In genomic region chr3:194090178-194090555, GRCh38 we compare ENCODE assay signal across 8 cellular contexts. TPM values are rescaled to one million over a fixed set of nuclear protein-coding genes. Genes with fewer than 3 reads are reported as not detected.
DNase-seq lines count a peak whose midpoint lies in the region; ATAC-seq and TF ChIP-seq lines count a peak whose summit lies in the region.
"Not testable (repeated sequence)": the region's sequence is repeated elsewhere in the genome, so short reads cannot be mapped to it uniquely, and the experiment has no call there.

No MANE protein-coding gene starts in this region.

- H3F3A ChIP-seq in GM23338 (replicated peaks; ENCODE audit: low read depth): not testable (repeated sequence)

- not testable (repeated sequence) for H3K79me2 ChIP-seq in ACC112 (ENCODE audit: control insufficient read depth, insufficient read depth, low read length, unreplicated experiment); GM23338 (replicated peaks; ENCODE audit: insufficient read depth); OCI-LY3 (ENCODE audit: low read length); mammary epithelial cell (ENCODE audit: insufficient read depth, low read length)

- peaks cover 27% of the 10 kb centered on the region for H3K4me1 ChIP-seq in ACC112 (ENCODE audit: control insufficient read depth, insufficient read depth, low read length, unreplicated experiment)
- H3K4me1 ChIP-seq in GM23338 (ENCODE audit: insufficient read depth): peaks cover 18% of the 10 kb centered on the region
- H3K4me1 ChIP-seq in OCI-LY3 (ENCODE audit: low read length): peaks cover 59% of the 10 kb centered on the region
- H3K4me1 ChIP-seq in mammary epithelial cell (ENCODE audit: insufficient read depth, low read length): peaks cover 36% of the 10 kb centered on the region
- peaks cover 23% of the 10 kb centered on the region for H3K4me1 ChIP-seq in foreskin keratinocyte
- not testable (repeated sequence) for H3K4me1 ChIP-seq in muscle layer of duodenum (ENCODE audit: control insufficient read depth in 1 of 2, insufficient read depth in 2 of 2, low read length in 2 of 2)

- not testable (repeated sequence) for H3K4me3 ChIP-seq in ACC112 (ENCODE audit: low read depth, low read length); GM23338; OCI-LY3 (ENCODE audit: low read length); mammary epithelial cell (replicated peaks in 1 of 3; ENCODE audit: insufficient read depth in 1 of 3, low read depth in 2 of 3, low read length in 3 of 3); muscle layer of duodenum (ENCODE audit: low read depth in 1 of 2, low read length in 2 of 2)

- H3K27me3 Mint-ChIP-seq in GM23338 (ENCODE audit: insufficient read depth, low read depth, poor library complexity): not testable (repeated sequence)
- H3K27me3 Mint-ChIP-seq in T-helper 17 cell: peaks cover 16% of the 10 kb centered on the region
- peaks cover 0 to 12% of the 10 kb centered on the region in 2 donors for H3K27me3 Mint-ChIP-seq in stimulated activated naive B cell treated with anti-CD40 and anti-IgM and Interleukin-4, amounts not matched to agents 10 μg/mL and 1 μg/mL and 100 μg/mL, for 72 hours

- H3K9me2 ChIP-seq in GM23338 (ENCODE audit: insufficient read depth): not testable (repeated sequence)

- not testable (repeated sequence) for H2AFZ ChIP-seq in ACC112 (ENCODE audit: low read length, unreplicated experiment); OCI-LY3 (ENCODE audit: low read depth, low read length); mammary epithelial cell (ENCODE audit: low read depth, low read length)
- H2AFZ ChIP-seq in GM23338: peak overlapping the region; percentile 15; the same call in 1 of the 2 replicates

- in situ Hi-C loops in mammary epithelial cell (cut with MboI; ENCODE audit: low sequenced_read_pairs in 2 of 2): not testable (repeated sequence)

- 95% methylated on average over 10 of the region's 10 CpGs for WGBS in mammary epithelial cell (ENCODE audit: low coverage, missing lambda C conversion rate)

- H3K9me3 Mint-ChIP-seq in GM23338; stimulated activated naive B cell treated with anti-CD40 and anti-IgM and Interleukin-4, amounts not matched to agents 10 μg/mL and 1 μg/mL and 100 μg/mL, for 72 hours: not testable (repeated sequence)

- dilution Hi-C loops in mammary epithelial cell (cut with HindIII; ENCODE audit: low sequenced_read_pairs): not testable (repeated sequence)

- not testable (repeated sequence) for DNase-seq in GM23338 (ENCODE audit: low spot score); T-helper 17 cell; mammary epithelial cell; foreskin keratinocyte; stimulated activated naive B cell treated with anti-CD40 and anti-IgM and Interleukin-4, amounts not matched to agents 10 μg/mL and 1 μg/mL and 100 μg/mL, for 72 hours

- peak overlapping the region; percentile 71 for H3K27ac ChIP-seq in ACC112 (ENCODE audit: low read depth, low read length)
- H3K27ac ChIP-seq in GM23338 (ENCODE audit: low read depth); OCI-LY3 (ENCODE audit: low read length): not testable (repeated sequence)
- peak overlapping the region; percentile 77 for H3K27ac ChIP-seq in mammary epithelial cell (ENCODE audit: insufficient read depth, low read depth, low read length)
- peak overlapping the region; percentile 92 for H3K27ac ChIP-seq in foreskin keratinocyte
- H3K27ac ChIP-seq in muscle layer of duodenum (ENCODE audit: low read length): peak overlapping the region; percentile 19

- not testable (repeated sequence) for H3K4me2 ChIP-seq in GM23338
- H3K4me2 ChIP-seq in OCI-LY3 (ENCODE audit: low read length) (peak overlapping the region; percentile 64), mammary epithelial cell (ENCODE audit: insufficient read depth, low read depth, low read length) (peak overlapping the region; percentile 63)

- not testable (repeated sequence) for H3K4me3 Mint-ChIP-seq in GM23338; stimulated activated naive B cell treated with anti-CD40 and anti-IgM and Interleukin-4, amounts not matched to agents 10 μg/mL and 1 μg/mL and 100 μg/mL, for 72 hours
- peak overlapping the region; percentile 63 for H3K4me3 Mint-ChIP-seq in T-helper 17 cell

- BruUV-seq in mammary epithelial cell (replicated peaks; lab: Mats Ljungman, UMichigan): not testable (repeated sequence)

- H4K20me1 ChIP-seq in GM23338 (replicated peaks; ENCODE audit: insufficient read depth); OCI-LY3 (ENCODE audit: insufficient read depth, low read length); mammary epithelial cell (ENCODE audit: insufficient read depth, low read length): not testable (repeated sequence)

- peaks cover 28% of the 10 kb centered on the region for H3K4me1 Mint-ChIP-seq in GM23338
- not testable (repeated sequence) for H3K4me1 Mint-ChIP-seq in T-helper 17 cell
- peaks cover 41 to 65% of the 10 kb centered on the region in 2 donors for H3K4me1 Mint-ChIP-seq in stimulated activated naive B cell treated with anti-CD40 and anti-IgM and Interleukin-4, amounts not matched to agents 10 μg/mL and 1 μg/mL and 100 μg/mL, for 72 hours

- not testable (repeated sequence) for H3K9ac ChIP-seq in OCI-LY3 (ENCODE audit: low read length)
- peak overlapping the region; percentile 63 for H3K9ac ChIP-seq in mammary epithelial cell (ENCODE audit: insufficient read depth, low read length)

- H3K27ac Mint-ChIP-seq in GM23338, T-helper 17 cell: not testable (repeated sequence)
- peak overlapping the region; percentile 56 for H3K27ac Mint-ChIP-seq in stimulated activated naive B cell treated with anti-CD40 and anti-IgM and Interleukin-4, amounts not matched to agents 10 μg/mL and 1 μg/mL and 100 μg/mL, for 72 hours

- H3K36me3 ChIP-seq in ACC112 (ENCODE audit: insufficient read depth, low read length); GM23338 (ENCODE audit: insufficient read depth); OCI-LY3 (replicated peaks; ENCODE audit: low read depth, low read length); mammary epithelial cell (ENCODE audit: insufficient read depth, low read length); muscle layer of duodenum (ENCODE audit: control insufficient read depth in 1 of 2, insufficient read depth in 2 of 2, low read length in 2 of 2): not testable (repeated sequence)

- ATAC-seq in GM23338; T-helper 17 cell; foreskin keratinocyte; stimulated activated naive B cell treated with anti-CD40 and anti-IgM and Interleukin-4, amounts not matched to agents 10 μg/mL and 1 μg/mL and 100 μg/mL, for 72 hours (replicated peaks): not testable (repeated sequence)

- not testable (repeated sequence) for TF ChIP-seq CTCF in GM23338 (conservative IDR thresholded peaks at IDR 0.05; ENCODE audit: low read depth in 2 of 2); OCI-LY3 (IDR thresholded peaks at IDR 0.05; ENCODE audit: low read depth, low read length); mammary epithelial cell (conservative IDR thresholded peaks at IDR 0.05 in 1 of 2, IDR thresholded peaks at IDR 0.05 in 1 of 2; ENCODE audit: extremely low read depth in 1 of 2, insufficient read depth in 1 of 2, low read depth in 1 of 2, low read length in 2 of 2); foreskin keratinocyte (conservative IDR thresholded peaks at IDR 0.05)

- not testable (repeated sequence) for H3K9me3 ChIP-seq in OCI-LY3 (ENCODE audit: insufficient read depth, low read length); T-helper 17 cell (ENCODE audit: control insufficient read depth, low read length, poor library complexity, severe bottlenecking); mammary epithelial cell (replicated peaks; ENCODE audit: insufficient read depth, low read length); muscle layer of duodenum (ENCODE audit: control insufficient read depth in 1 of 2, low read length in 2 of 2)

- H3K36me3 Mint-ChIP-seq in GM23338 (ENCODE audit: low read depth); T-helper 17 cell (ENCODE audit: low read depth); stimulated activated naive B cell treated with anti-CD40 and anti-IgM and Interleukin-4, amounts not matched to agents 10 μg/mL and 1 μg/mL and 100 μg/mL, for 72 hours: not testable (repeated sequence)

- CTCF ChIA-PET in mammary epithelial cell (lab: Charles Lee; ENCODE audit: low non-redundant PET): interaction anchor here (1.1 kb wide), 1 partner anchor 226 kb away, joined by 5 read pairs; no protein-coding TSS in a partner anchor

- H3K27me3 ChIP-seq in ACC112 (ENCODE audit: insufficient read depth, low read length); GM23338 (ENCODE audit: insufficient read depth); mammary epithelial cell (ENCODE audit: insufficient read depth, low read length); foreskin keratinocyte; muscle layer of duodenum (ENCODE audit: low read depth, low read length): not testable (repeated sequence)
- peaks cover 47% of the 10 kb centered on the region for H3K27me3 ChIP-seq in OCI-LY3 (ENCODE audit: low read depth, low read length)

- intact Hi-C loops in mammary epithelial cell (cut with micrococcal nuclease): loop anchor here (2.0 kb wide), 1 partner anchor 23 kb away; no protein-coding TSS in a partner anchor

RNA-seq across cellular contexts. Expression of gene HES1, which starts 45.8 kb away (rescaled TPM):
- total RNA-seq in GM23338 (2014; rRNA removed; shearing (Covaris generic)): 40.3 and 42.7 TPM in 2 replicates
- polyA plus RNA-seq in GM23338 (2016; fragmentation: Nextera tagmentation; extraction: Ambion mirVana): 59.3 and 60.8 TPM in 2 replicates
- total RNA-seq in T-helper 17 cell: 1 to 10 TPM; 2.4 to 3.1 TPM
- total RNA-seq in mammary epithelial cell: 10 to 100 TPM; 33.0 to 74.4 TPM
- 22.7 TPM for polyA plus RNA-seq in mammary epithelial cell
- 12.6 TPM for polyA minus RNA-seq in mammary epithelial cell
- total RNA-seq in foreskin keratinocyte: 35.1 and 42.1 TPM in 2 replicates
- polyA plus RNA-seq in foreskin keratinocyte: 28.7 and 32.5 TPM in 2 replicates
